In the genomic region with DNA sequence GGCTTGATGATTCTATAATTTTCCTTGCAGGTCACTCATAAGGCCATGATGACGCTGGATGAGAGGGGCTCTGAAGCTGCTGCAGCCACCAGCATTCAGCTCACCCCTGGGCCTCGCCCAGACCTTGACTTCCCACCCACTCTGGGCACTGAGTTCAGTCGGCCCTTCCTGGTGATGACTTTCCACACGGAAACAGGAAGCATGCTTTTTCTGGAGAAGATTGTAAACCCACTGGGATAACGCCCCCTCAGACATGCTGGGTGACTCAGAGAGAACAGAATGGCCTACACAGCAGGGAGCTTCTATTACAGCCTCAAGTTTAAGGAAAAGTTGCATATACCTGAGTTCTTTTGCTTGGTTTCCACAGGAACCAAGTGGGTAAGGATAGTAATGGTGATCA, we compare ENCODE assay signal across 15 cellular contexts. TPM values are rescaled to one million over a fixed set of nuclear protein-coding genes. Genes with fewer than 3 reads are reported as not detected.
DNase-seq lines count a peak whose midpoint lies in the region; TF ChIP-seq lines count a peak whose summit lies in the region.
"Had no signal": no experiment of that assay in that cellular context is flagged by ENCODE, and none has a peak within 500 bp of the region (broad histone marks: within the 10 kb centered on the region; RNA-seq: fewer than 3 reads in every experiment).

No MANE protein-coding gene starts in this region.

- H3K4me3 Mint-ChIP-seq in MCF 10A (ENCODE audit: unreplicated experiment) = no peak overlapping the region
- H3K4me3 Mint-ChIP-seq in endothelial cell (ENCODE audit: unreplicated experiment) = no peak overlapping the region
- H3K4me3 Mint-ChIP-seq: CD8-positive, alpha-beta T cell; immature natural killer cell had no signal

- no peak overlapping the region for H3K27ac Mint-ChIP-seq in MCF 10A (ENCODE audit: low read depth, unreplicated experiment)
- H3K27ac Mint-ChIP-seq in endothelial cell (ENCODE audit: unreplicated experiment) = no peak overlapping the region
- H3K27ac Mint-ChIP-seq: CD8-positive, alpha-beta T cell; immature natural killer cell had no signal

- BruUV-seq in MCF 10A (replicated peaks; lab: Mats Ljungman, UMichigan) = no TSS peak

- H3K36me3 Mint-ChIP-seq in MCF 10A (ENCODE audit: insufficient read depth, unreplicated experiment) (peaks cover 7% of the 10 kb centered on the region), endothelial cell (ENCODE audit: low read depth, unreplicated experiment) (no peaks in the 10 kb centered on the region)
- H3K36me3 Mint-ChIP-seq: CD8-positive, alpha-beta T cell; immature natural killer cell had no signal

- H3K9me3 Mint-ChIP-seq in MCF 10A (ENCODE audit: unreplicated experiment) (peaks cover 10% of the 10 kb centered on the region), endothelial cell (ENCODE audit: unreplicated experiment) (no peaks in the 10 kb centered on the region)

- peaks cover 5% of the 10 kb centered on the region for H3K4me1 Mint-ChIP-seq in MCF 10A (ENCODE audit: insufficient read depth, unreplicated experiment)
- peaks cover 21% of the 10 kb centered on the region for H3K4me1 Mint-ChIP-seq in endothelial cell (ENCODE audit: unreplicated experiment)
- H3K4me1 Mint-ChIP-seq: immature natural killer cell had no signal

- H3K27me3 Mint-ChIP-seq in MCF 10A (ENCODE audit: insufficient read depth, unreplicated experiment) (no peaks in the 10 kb centered on the region), endothelial cell (ENCODE audit: unreplicated experiment) (peaks cover 8% of the 10 kb centered on the region)

- intact Hi-C loops in MCF 10A (cut with micrococcal nuclease) = no loop called here

- CTCF ChIA-PET in MCF 10A (lab: Yijun Ruan, JAX) = interaction anchor here (0.6 to 0.8 kb wide), 2 partner anchors 15 to 167 kb away, joined by 3 read pairs; no protein-coding TSS in a partner anchor

- TF ChIP-seq CTCF in MCF 10A (IDR thresholded peaks at IDR 0.05; ENCODE audit: unreplicated experiment) (no peak), endothelial cell (IDR thresholded peaks at IDR 0.05; ENCODE audit: unreplicated experiment) (no peak)

- DNase-seq in HS-5 (ENCODE audit: low read depth) (peak; percentile 2), MCF 10A (ENCODE audit: unreplicated experiment) (peak; percentile 45), iris pigment epithelial cell (ENCODE audit: low read depth) (peak; percentile 66), superior temporal gyrus (ENCODE audit: extremely low spot score) (peak; percentile 16), T-helper 2 cell (no peak), endothelial cell (ENCODE audit: low spot score) (no peak), kidney glomerular epithelial cell (lab: John Stamatoyannopoulos, UW) (no peak)
- DNase-seq: CD8-positive, alpha-beta T cell; immature natural killer cell; midbrain; NCI-H2171; ovary; SJCRH30; T1000 had no signal

- POLR2A ChIA-PET in MCF 10A (lab: Yijun Ruan, JAX) = interaction anchor here (1.0 kb wide), 1 partner anchor 46 kb away, joined by 3 read pairs; no protein-coding TSS in a partner anchor

RNA-seq across cellular contexts. Expression of gene SERPINA3, which starts 34.3 kb away (rescaled TPM):
- 44.5 and 54.5 TPM in 2 replicates for total RNA-seq in MCF 10A (2022)
- not detected for total RNA-seq in endothelial cell (ENCODE audit: unreplicated experiment)
- total RNA-seq: CD8-positive, alpha-beta T cell; frontal cortex; SJCRH30 had no signal

Comparison
In these comparisons a context has a peak if more than half of its experiments do, and no peak if none do; other contexts are left out.
1. DNase-seq: peak in HS-5 (single experiment), MCF 10A (single experiment), iris pigment epithelial cell (single experiment) and superior temporal gyrus (single experiment); none in T-helper 2 cell (0 of 5), endothelial cell (single experiment) and kidney glomerular epithelial cell (single experiment).
2. RNA of gene SERPINA3, which starts 34.3 kb away (total RNA-seq): 44.5 to 54.5 TPM in MCF 10A; not detected in endothelial cell (single experiment); every median in the first group is over 10 times any median in the second.